ENCODE assay signal across 2 cellular contexts in the genomic region with DNA sequence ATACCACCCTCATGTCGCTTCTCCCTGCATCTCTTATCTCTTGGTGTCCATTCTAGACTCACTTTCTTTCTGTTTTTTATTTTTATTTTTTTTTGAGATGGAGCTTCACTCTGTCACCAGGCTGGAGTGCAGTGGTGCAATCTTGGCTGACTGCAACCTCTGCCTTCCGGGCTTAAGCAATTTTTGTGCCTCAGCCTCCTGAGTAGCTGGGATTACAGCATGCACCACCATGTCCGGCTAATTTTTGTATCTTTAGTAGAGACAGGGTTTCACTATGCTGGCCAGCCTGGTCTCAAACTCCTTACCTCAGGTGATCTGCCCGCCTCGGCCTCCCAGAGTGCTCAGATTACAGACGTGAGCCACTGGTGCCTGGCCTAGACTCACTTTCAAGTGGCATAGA. TPM values are rescaled to one million over a fixed set of nuclear protein-coding genes. Genes with fewer than 3 reads are reported as not detected.
"Had no signal": no experiment of that assay in that cellular context is flagged by ENCODE, and none has a peak within 500 bp of the region (broad histone marks: within the 10 kb centered on the region; RNA-seq: fewer than 3 reads in every experiment).

No MANE protein-coding gene starts in this region.

RNA-seq across cellular contexts. Expression of a gene that starts 12.5 kb away (rescaled TPM):
- total RNA-seq: cardiac muscle cell, PC-9 had no signal
